8 cellular contexts compared by ENCODE assay signal in the genomic region with DNA sequence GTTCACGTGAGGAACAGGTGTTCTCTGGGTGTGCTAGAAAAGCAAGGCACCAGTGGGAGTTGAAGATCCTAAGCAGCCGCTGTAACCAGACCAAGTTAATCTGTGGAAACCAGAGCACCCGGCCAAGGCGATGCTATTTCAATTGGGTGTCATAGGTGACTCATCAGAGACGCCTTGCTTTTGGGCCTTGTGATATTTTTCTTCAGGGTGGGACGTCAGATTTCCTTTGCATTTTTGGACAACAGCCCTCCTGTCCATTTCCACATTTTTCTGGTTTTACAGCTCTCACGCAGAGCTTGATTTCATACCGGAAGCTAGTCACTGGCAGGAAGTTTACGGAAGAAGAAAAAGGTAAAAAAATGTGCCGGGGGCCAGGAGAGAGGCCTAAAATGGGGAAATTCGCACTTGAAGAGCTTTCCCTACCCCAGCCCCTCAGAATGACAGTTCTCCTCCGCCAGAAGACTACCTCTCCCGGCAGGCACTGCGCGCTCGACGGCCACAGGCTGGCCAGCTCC. TPM values are rescaled to one million over a fixed set of nuclear protein-coding genes. Genes with fewer than 3 reads are reported as not detected.
A peak's percentile ranks its signal among the peaks of the same experiment; 100 is the strongest.
DNase-seq lines count a peak whose midpoint lies in the region; ATAC-seq, FAIRE-seq and TF ChIP-seq lines count a peak whose summit lies in the region.

No MANE protein-coding gene starts in this region.

- no peak for FAIRE-seq in urothelium cell line (lab: Jason Lieb, UNC)

- H3K4me3 ChIP-seq in AG04450 (ENCODE audit: low read depth, low read length) (peak overlapping the region; percentile 51), astrocyte of the spinal cord (ENCODE audit: low read depth, low read length) (peak overlapping the region; percentile 39), liver (ENCODE audit: low read depth in 1 of 3, low read length in 3 of 3) (peak overlapping the region; percentile 21 to 64 (median 24))

- no peak for TF ChIP-seq RAD21 in liver (IDR thresholded peaks at IDR 0.05)

- no peaks in the 10 kb centered on the region for H3K36me3 ChIP-seq in liver (ENCODE audit: control insufficient read depth in 4 of 4, insufficient read depth in 3 of 4, low read depth in 1 of 4, low read length in 3 of 4)

- H3K9me3 ChIP-seq in AG04450 (ENCODE audit: control insufficient read depth, insufficient read depth, low read length) (no peaks in the 10 kb centered on the region), liver (ENCODE audit: control insufficient read depth in 4 of 4, low read length in 3 of 4) (no peaks in the 10 kb centered on the region)

- ATAC-seq in HG03095 (IDR thresholded peaks at IDR 0.05; ENCODE audit: unreplicated experiment) (no peak), GM21619 (IDR thresholded peaks at IDR 0.05; ENCODE audit: unreplicated experiment) (no peak)

- CTCF ChIA-PET in AG04450 (lab: Charles Lee), result interaction anchor here (0.8 to 2.0 kb wide), 2 partner anchors 25 to 112 kb away, joined by 3 to 26 read pairs; no protein-coding TSS in a partner anchor

- in situ Hi-C loops in astrocyte of the spinal cord (cut with HindIII; ENCODE audit: low sequenced_read_pairs), result no loop called here

- H3K4me1 ChIP-seq in liver (ENCODE audit: control insufficient read depth in 4 of 4, insufficient read depth in 4 of 4, low read length in 3 of 4), result peaks cover 0 to 13% (median 12%) of the 10 kb centered on the region in 4 donors

- DNase-seq in AG04450 (ENCODE audit: low read depth, low spot score) (no peak), HS-5 (ENCODE audit: low read depth) (peak; percentile 93), astrocyte of the spinal cord (ENCODE audit: low read depth, low spot score) (no peak), urothelium cell line (ENCODE audit: low spot score) (peak; percentile 20), cerebellar nuclear complex (lab: John Stamatoyannopoulos, UW) (no peak)

- no peak for TF ChIP-seq CTCF in AG04450 (IDR thresholded peaks at IDR 0.05; ENCODE audit: low read depth, low read length)
- TF ChIP-seq CTCF in astrocyte of the spinal cord (IDR thresholded peaks at IDR 0.05; ENCODE audit: low read depth, low read length), result no peak
- no peak for TF ChIP-seq CTCF in liver (IDR thresholded peaks at IDR 0.05; ENCODE audit: low read depth, low read length, missing input control)

- WGBS in liver, result 10% methylated on average over 17 of the region's 17 CpGs

- POLR2A ChIA-PET in AG04450 (lab: Yijun Ruan, JAX), result interaction anchor here (0.6 to 1.5 kb wide), 8 partner anchors 9 to 1018 kb away, joined by 3 to 17 read pairs (median 5); no protein-coding TSS in a partner anchor

- H3K9ac ChIP-seq in liver (ENCODE audit: low read depth in 1 of 2, low read length in 2 of 2), result no peak overlapping the region

- H3K27me3 ChIP-seq in AG04450 (ENCODE audit: control insufficient read depth, insufficient read depth, low read length), result no peaks in the 10 kb centered on the region
- H3K27me3 ChIP-seq in liver (ENCODE audit: control insufficient read depth in 4 of 4, insufficient read depth in 4 of 4, low read length in 3 of 4), result no peaks in the 10 kb centered on the region

- H3K27ac ChIP-seq in AG04450 (ENCODE audit: low read depth, low read length) (peak overlapping the region; percentile 54), liver (ENCODE audit: low read depth in 1 of 2, low read length in 2 of 2) (no peak overlapping the region)

TF ChIP-seq in liver, 16 proteins besides CTCF, POLR2A, EP300 and RAD21:
- TF ChIP-seq EGR1 (IDR thresholded peaks at IDR 0.05; ENCODE audit: low read depth in 2 of 2) (no peak), FOXA1 (IDR thresholded peaks at IDR 0.05) (no peak), FOXA2 (IDR thresholded peaks at IDR 0.05) (no peak), GABPA (IDR thresholded peaks at IDR 0.05 in 1 of 2, conservative IDR thresholded peaks at IDR 0.05 in 1 of 2) (no peak), RXRA (IDR thresholded peaks at IDR 0.05) (no peak), NR2F2 (IDR thresholded peaks at IDR 0.05) (no peak), SP1 (IDR thresholded peaks at IDR 0.05) (no peak)
- TF ChIP-seq, protein P1, sequence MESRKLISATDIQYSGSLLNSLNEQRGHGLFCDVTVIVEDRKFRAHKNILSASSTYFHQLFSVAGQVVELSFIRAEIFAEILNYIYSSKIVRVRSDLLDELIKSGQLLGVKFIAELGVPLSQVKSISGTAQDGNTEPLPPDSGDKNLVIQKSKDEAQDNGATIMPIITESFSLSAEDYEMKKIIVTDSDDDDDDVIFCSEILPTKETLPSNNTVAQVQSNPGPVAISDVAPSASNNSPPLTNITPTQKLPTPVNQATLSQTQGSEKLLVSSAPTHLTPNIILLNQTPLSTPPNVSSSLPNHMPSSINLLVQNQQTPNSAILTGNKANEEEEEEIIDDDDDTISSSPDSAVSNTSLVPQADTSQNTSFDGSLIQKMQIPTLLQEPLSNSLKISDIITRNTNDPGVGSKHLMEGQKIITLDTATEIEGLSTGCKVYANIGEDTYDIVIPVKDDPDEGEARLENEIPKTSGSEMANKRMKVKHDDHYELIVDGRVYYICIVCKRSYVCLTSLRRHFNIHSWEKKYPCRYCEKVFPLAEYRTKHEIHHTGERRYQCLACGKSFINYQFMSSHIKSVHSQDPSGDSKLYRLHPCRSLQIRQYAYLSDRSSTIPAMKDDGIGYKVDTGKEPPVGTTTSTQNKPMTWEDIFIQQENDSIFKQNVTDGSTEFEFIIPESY (IDR thresholded peaks at IDR 0.05), result no peak
- TF ChIP-seq, protein P2, sequence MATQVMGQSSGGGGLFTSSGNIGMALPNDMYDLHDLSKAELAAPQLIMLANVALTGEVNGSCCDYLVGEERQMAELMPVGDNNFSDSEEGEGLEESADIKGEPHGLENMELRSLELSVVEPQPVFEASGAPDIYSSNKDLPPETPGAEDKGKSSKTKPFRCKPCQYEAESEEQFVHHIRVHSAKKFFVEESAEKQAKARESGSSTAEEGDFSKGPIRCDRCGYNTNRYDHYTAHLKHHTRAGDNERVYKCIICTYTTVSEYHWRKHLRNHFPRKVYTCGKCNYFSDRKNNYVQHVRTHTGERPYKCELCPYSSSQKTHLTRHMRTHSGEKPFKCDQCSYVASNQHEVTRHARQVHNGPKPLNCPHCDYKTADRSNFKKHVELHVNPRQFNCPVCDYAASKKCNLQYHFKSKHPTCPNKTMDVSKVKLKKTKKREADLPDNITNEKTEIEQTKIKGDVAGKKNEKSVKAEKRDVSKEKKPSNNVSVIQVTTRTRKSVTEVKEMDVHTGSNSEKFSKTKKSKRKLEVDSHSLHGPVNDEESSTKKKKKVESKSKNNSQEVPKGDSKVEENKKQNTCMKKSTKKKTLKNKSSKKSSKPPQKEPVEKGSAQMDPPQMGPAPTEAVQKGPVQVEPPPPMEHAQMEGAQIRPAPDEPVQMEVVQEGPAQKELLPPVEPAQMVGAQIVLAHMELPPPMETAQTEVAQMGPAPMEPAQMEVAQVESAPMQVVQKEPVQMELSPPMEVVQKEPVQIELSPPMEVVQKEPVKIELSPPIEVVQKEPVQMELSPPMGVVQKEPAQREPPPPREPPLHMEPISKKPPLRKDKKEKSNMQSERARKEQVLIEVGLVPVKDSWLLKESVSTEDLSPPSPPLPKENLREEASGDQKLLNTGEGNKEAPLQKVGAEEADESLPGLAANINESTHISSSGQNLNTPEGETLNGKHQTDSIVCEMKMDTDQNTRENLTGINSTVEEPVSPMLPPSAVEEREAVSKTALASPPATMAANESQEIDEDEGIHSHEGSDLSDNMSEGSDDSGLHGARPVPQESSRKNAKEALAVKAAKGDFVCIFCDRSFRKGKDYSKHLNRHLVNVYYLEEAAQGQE (IDR thresholded peaks at IDR 0.05), result no peak
- TF ChIP-seq, protein P3, sequence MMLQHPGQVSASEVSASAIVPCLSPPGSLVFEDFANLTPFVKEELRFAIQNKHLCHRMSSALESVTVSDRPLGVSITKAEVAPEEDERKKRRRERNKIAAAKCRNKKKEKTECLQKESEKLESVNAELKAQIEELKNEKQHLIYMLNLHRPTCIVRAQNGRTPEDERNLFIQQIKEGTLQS (IDR thresholded peaks at IDR 0.05), result no peak
- TF ChIP-seq, protein P4, sequence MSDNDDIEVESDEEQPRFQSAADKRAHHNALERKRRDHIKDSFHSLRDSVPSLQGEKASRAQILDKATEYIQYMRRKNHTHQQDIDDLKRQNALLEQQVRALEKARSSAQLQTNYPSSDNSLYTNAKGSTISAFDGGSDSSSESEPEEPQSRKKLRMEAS (IDR thresholded peaks at IDR 0.05), result no peak

RNA-seq across cellular contexts. Expression of a gene that starts 0.5 kb away (rescaled TPM):
- 1.9 and 2.0 TPM in 2 replicates for polyA plus RNA-seq in AG04450 (2011; rRNA removed)
- 1.4 and 5.3 TPM in 2 replicates for polyA minus RNA-seq in AG04450 (2011; rRNA and poly(A)+ RNA removed)
- 10 to 100 TPM in 1 of 2 donors, 1 to 10 TPM in 1; 1.8 to 14.2 TPM for total RNA-seq in liver
- under 1 TPM; 0.08 to 0.68 TPM for polyA plus RNA-seq in liver

Comparison
In these comparisons a context has a peak if more than half of its experiments do, and no peak if none do; other contexts are left out.
1. DNase-seq: peak in HS-5 (single experiment) and urothelium cell line (single experiment); none in AG04450 (single experiment), astrocyte of the spinal cord (single experiment) and cerebellar nuclear complex (0 of 2).
2. Peak in every context shown above with its lines, with median percentiles within 50 percentile points of each other: H3K4me3 ChIP-seq.